ENCODE assay signal across 9 cellular contexts in the genomic region with DNA sequence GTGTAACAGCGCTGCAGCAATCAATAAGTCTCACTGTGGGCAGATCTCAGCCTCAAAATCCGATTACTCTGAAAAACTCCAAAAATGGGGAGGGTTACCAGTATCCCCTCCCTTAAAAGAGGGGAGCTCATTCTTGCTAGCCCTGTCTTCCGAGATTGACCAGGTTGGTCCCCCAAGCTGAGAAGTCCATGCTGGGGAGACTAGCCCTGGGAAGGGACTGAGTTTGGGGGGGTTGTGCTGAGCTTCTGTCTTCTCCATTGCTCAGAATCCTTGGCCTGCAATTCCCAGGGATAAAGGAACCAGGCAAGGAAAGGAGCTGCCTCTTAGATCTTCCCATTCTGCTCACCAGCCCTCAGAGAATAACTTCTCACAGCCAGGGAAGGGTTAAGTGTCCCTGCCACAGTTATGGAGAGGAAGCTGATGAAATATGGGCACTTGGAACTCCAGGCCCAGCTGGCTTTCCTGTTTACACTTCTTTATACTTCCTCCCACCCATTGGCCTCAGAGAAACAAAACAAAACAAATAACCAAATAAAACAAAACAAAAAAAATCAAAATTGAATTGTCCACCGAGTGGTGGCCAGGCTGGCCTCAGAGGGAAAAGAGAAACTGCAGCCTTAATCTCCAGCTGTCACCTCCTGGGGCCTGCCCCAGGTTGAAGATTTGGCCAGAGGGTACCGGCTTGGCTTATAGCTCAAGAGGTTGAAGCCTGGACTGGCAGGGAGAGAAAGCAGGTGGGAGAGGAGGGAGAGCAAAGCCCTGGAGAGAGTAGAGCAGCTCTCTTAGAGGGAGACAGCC. TPM values are rescaled to one million over a fixed set of nuclear protein-coding genes. Genes with fewer than 3 reads are reported as not detected.
DNase-seq lines count a peak whose midpoint lies in the region; ATAC-seq and TF ChIP-seq lines count a peak whose summit lies in the region.
"Had no signal": no experiment of that assay in that cellular context is flagged by ENCODE, and none has a peak within 500 bp of the region (broad histone marks: within the 10 kb centered on the region; RNA-seq: fewer than 3 reads in every experiment).

No MANE protein-coding gene starts in this region.

- H4K20me1 ChIP-seq in PC-9 (ENCODE audit: insufficient read depth) = no peaks in the 10 kb centered on the region

- no peak overlapping the region for H3K4me3 Mint-ChIP-seq in activated CD8-positive, alpha-beta memory T cell treated with anti-CD3 and anti-CD28 coated beads, Interleukin-2, amount 10 ng/mL, durations not matched to agents 7 days and 5 days
- H3K4me3 Mint-ChIP-seq in immature natural killer cell = peak overlapping the region in 4 of 5 donors; percentile 1 to 56 (median 26)
- peak overlapping the region; percentile 91 for H3K4me3 Mint-ChIP-seq in type B pancreatic cell

- H3K4me3 ChIP-seq in PC-9 = no peak overlapping the region
- H3K4me3 ChIP-seq: BLaER1 had no signal

- CTCF ChIA-PET in activated CD8-positive, alpha-beta memory T cell treated with anti-CD3 and anti-CD28 coated beads, Interleukin-2, amount 10 ng/mL, durations not matched to agents 7 days and 5 days (lab: Charles Lee) = interaction anchor here (0.9 to 4.0 kb wide), 13 partner anchors 9 to 575 kb away, joined by 3 to 29 read pairs (median 4); a partner anchor contains a TSS
- CTCF ChIA-PET in PC-9 (lab: Charles Lee) = interaction anchor here (0.8 kb wide), 1 partner anchor 70 kb away, joined by 10 read pairs; no protein-coding TSS in a partner anchor

- H3F3A ChIP-seq in PC-9 (ENCODE audit: insufficient read depth, low read depth) = peaks cover 13% of the 10 kb centered on the region; the same call in 1 of the 2 replicates

- peak overlapping the region; percentile 23; the same call in 1 of the 2 replicates for H3K27ac ChIP-seq in PC-9
- H3K27ac ChIP-seq: BLaER1 had no signal

- 0 out of 2 replicates have a peak, but pooled peaks cover 5% of the 10 kb centered on the region for H3K79me2 ChIP-seq in PC-9 (ENCODE audit: low read depth)

- no peak for TF ChIP-seq CTCF in PC-9 (conservative IDR thresholded peaks at IDR 0.05)
- no peak for TF ChIP-seq CTCF in type B pancreatic cell (conservative IDR thresholded peaks at IDR 0.05)

- no peaks in the 10 kb centered on the region; the same call in 1 of the 2 replicates for H3K36me3 ChIP-seq in PC-9 (ENCODE audit: low read depth)
- H3K36me3 ChIP-seq: BLaER1 had no signal

- no TSS peak for BruUV-seq in PC-9 (replicated peaks; lab: Mats Ljungman, UMichigan)

- peak overlapping the region; percentile 4 for H3K27ac Mint-ChIP-seq in activated CD8-positive, alpha-beta memory T cell treated with anti-CD3 and anti-CD28 coated beads, Interleukin-2, amount 10 ng/mL, durations not matched to agents 7 days and 5 days
- peak overlapping the region in 1 of 6 donors; percentile 47 for H3K27ac Mint-ChIP-seq in immature natural killer cell
- peak overlapping the region; percentile 97 for H3K27ac Mint-ChIP-seq in type B pancreatic cell

- no peaks in the 10 kb centered on the region for H3K27me3 ChIP-seq in PC-9 (ENCODE audit: insufficient read depth, low read depth)

- POLR2A ChIA-PET in PC-9 (lab: Charles Lee; ENCODE audit: unreplicated experiment) = interaction anchor here (0.6 kb wide), 1 partner anchor 22 kb away, joined by 7 read pairs; no protein-coding TSS in a partner anchor

- H2AFZ ChIP-seq in PC-9 = no peak overlapping the region

- no peak overlapping the region; the same call in 1 of the 2 replicates for H3K4me2 ChIP-seq in PC-9
- H3K4me2 ChIP-seq: BLaER1 had no signal

- DNase-seq in activated CD8-positive, alpha-beta memory T cell treated with anti-CD3 and anti-CD28 coated beads, Interleukin-2, amount 10 ng/mL, durations not matched to agents 7 days and 5 days = no peak
- DNase-seq in activated CD8-positive, alpha-beta memory T cell treated with anti-CD3 and anti-CD28 coated beads for 24 hours = no peak
- DNase-seq in PC-9 = no peak
- DNase-seq in immature natural killer cell = no peak
- DNase-seq in type B pancreatic cell (ENCODE audit: extremely low spot score, unreplicated experiment) = no peak
- DNase-seq in amniotic stem cell (lab: John Stamatoyannopoulos, UW) = no peak
- DNase-seq in activated effector memory CD4-positive, alpha-beta T cell treated with Interleukin-2 at 50 U/mL for 16 hours = no peak
- DNase-seq in COLO829 (ENCODE audit: low spot score) = no peak

- no peak for ATAC-seq in activated CD8-positive, alpha-beta memory T cell treated with anti-CD3 and anti-CD28 coated beads, Interleukin-2, amount 10 ng/mL, durations not matched to agents 7 days and 5 days

- no peaks in the 10 kb centered on the region for H3K36me3 Mint-ChIP-seq in activated CD8-positive, alpha-beta memory T cell treated with anti-CD3 and anti-CD28 coated beads, Interleukin-2, amount 10 ng/mL, durations not matched to agents 7 days and 5 days
- H3K36me3 Mint-ChIP-seq in immature natural killer cell (no peaks in the 10 kb centered on the region), type B pancreatic cell (peaks cover 52% of the 10 kb centered on the region)

- H3K4me1 Mint-ChIP-seq in activated CD8-positive, alpha-beta memory T cell treated with anti-CD3 and anti-CD28 coated beads, Interleukin-2, amount 10 ng/mL, durations not matched to agents 7 days and 5 days = peaks cover 39% of the 10 kb centered on the region
- H3K4me1 Mint-ChIP-seq in immature natural killer cell (peaks cover 25 to 41% of the 10 kb centered on the region in 2 donors), type B pancreatic cell (ENCODE audit: unreplicated experiment) (peaks cover 62% of the 10 kb centered on the region)

- H3K9me3 ChIP-seq in PC-9 (ENCODE audit: insufficient read depth, low read depth) = no peaks in the 10 kb centered on the region
- H3K9me3 ChIP-seq: BLaER1 had no signal

- no peaks in the 10 kb centered on the region for H3K9me2 ChIP-seq in PC-9 (ENCODE audit: insufficient read depth)

- no peaks in the 10 kb centered on the region for H3K9me3 Mint-ChIP-seq in activated CD8-positive, alpha-beta memory T cell treated with anti-CD3 and anti-CD28 coated beads, Interleukin-2, amount 10 ng/mL, durations not matched to agents 7 days and 5 days (ENCODE audit: low read depth)
- H3K9me3 Mint-ChIP-seq in immature natural killer cell = no peaks in the 10 kb centered on the region
- H3K9me3 Mint-ChIP-seq in type B pancreatic cell = no peaks in the 10 kb centered on the region

- H3K4me1 ChIP-seq in PC-9 (replicated peaks; ENCODE audit: insufficient read depth) = peaks cover 12% of the 10 kb centered on the region

- peaks cover 78% of the 10 kb centered on the region for H3K27me3 Mint-ChIP-seq in activated CD8-positive, alpha-beta memory T cell treated with anti-CD3 and anti-CD28 coated beads, Interleukin-2, amount 10 ng/mL, durations not matched to agents 7 days and 5 days
- H3K27me3 Mint-ChIP-seq in immature natural killer cell (ENCODE audit: low read depth in 3 of 3) (peaks cover 33 to 38% (median 35%) of the 10 kb centered on the region in 3 donors), type B pancreatic cell (peaks cover 97% of the 10 kb centered on the region)

- intact Hi-C loops in PC-9 (cut with micrococcal nuclease; ENCODE audit: unreplicated experiment) = loop anchor here (1.0 kb wide), 1 partner anchor 26 kb away; no protein-coding TSS in a partner anchor

RNA-seq across cellular contexts. Expression of a gene that starts 2.6 kb away (rescaled TPM):
- 10 to 100 TPM; 11.9 to 12.9 TPM for total RNA-seq in activated CD8-positive, alpha-beta memory T cell treated with anti-CD3 and anti-CD28 coated beads, Interleukin-2, amount 10 ng/mL, durations not matched to agents 7 days and 5 days
- total RNA-seq in PC-9 (2021) = 17.2 and 19.1 TPM in 2 replicates
- under 1 TPM in 2 of 3 donors, not detected in 1; 0.26 to 0.45 TPM for polyA plus RNA-seq in immature natural killer cell
- 46.9 and 93.7 TPM in 2 replicates for total RNA-seq in type B pancreatic cell (ENCODE audit: low replicate concordance)

RNA-seq across cellular contexts. Expression of a gene that starts 6.1 kb away (rescaled TPM):
- under 1 TPM in 1 of 2 experiments, not detected in 1; 0.16 TPM for total RNA-seq in activated CD8-positive, alpha-beta memory T cell treated with anti-CD3 and anti-CD28 coated beads, Interleukin-2, amount 10 ng/mL, durations not matched to agents 7 days and 5 days
- total RNA-seq in PC-9 (2021) (8.3 and 12.9 TPM in 2 replicates), type B pancreatic cell (ENCODE audit: low replicate concordance) (10.1 and 20.8 TPM in 2 replicates)
- not detected for polyA plus RNA-seq in immature natural killer cell

RNA-seq across cellular contexts. Expression of a gene that starts 9.3 kb away (rescaled TPM):
- total RNA-seq in activated CD8-positive, alpha-beta memory T cell treated with anti-CD3 and anti-CD28 coated beads, Interleukin-2, amount 10 ng/mL, durations not matched to agents 7 days and 5 days = 1 to 10 TPM; 7.8 TPM
- total RNA-seq in PC-9 (2021) (2.0 and 2.1 TPM in 2 replicates), type B pancreatic cell (ENCODE audit: low replicate concordance) (14.8 and 27.0 TPM in 2 replicates)
- polyA plus RNA-seq in immature natural killer cell = under 1 TPM in 2 of 3 donors, not detected in 1; 0.14 to 0.53 TPM

RNA-seq across cellular contexts. Expression of a gene that starts 17.3 kb away (rescaled TPM):
- 1 to 10 TPM in 1 of 2 experiments, under 1 TPM in 1; 0.58 to 1.1 TPM for total RNA-seq in activated CD8-positive, alpha-beta memory T cell treated with anti-CD3 and anti-CD28 coated beads, Interleukin-2, amount 10 ng/mL, durations not matched to agents 7 days and 5 days
- 27.9 and 30.7 TPM in 2 replicates for total RNA-seq in PC-9 (2021)
- not detected for polyA plus RNA-seq in immature natural killer cell
- 17.6 and 20.3 TPM in 2 replicates for total RNA-seq in type B pancreatic cell (ENCODE audit: low replicate concordance)

RNA-seq across cellular contexts. Expression of a gene that starts 23.3 kb away (rescaled TPM):
- total RNA-seq in activated CD8-positive, alpha-beta memory T cell treated with anti-CD3 and anti-CD28 coated beads, Interleukin-2, amount 10 ng/mL, durations not matched to agents 7 days and 5 days = 1 to 10 TPM; 1.7 TPM
- 28.2 and 34.0 TPM in 2 replicates for total RNA-seq in PC-9 (2021)
- polyA plus RNA-seq in immature natural killer cell = 1 to 10 TPM in 2 of 3 donors, under 1 TPM in 1; 0.39 to 1.8 (median 1.5) TPM
- total RNA-seq in type B pancreatic cell (ENCODE audit: low replicate concordance) = 9.8 and 11.7 TPM in 2 replicates
